Comparison of ENCODE assay signal across 8 cellular contexts in genomic region chr14:38208825-38209562, GRCh38. TPM values are rescaled to one million over a fixed set of nuclear protein-coding genes. Genes with fewer than 3 reads are reported as not detected.
DNase-seq lines count a peak whose midpoint lies in the region; ATAC-seq, FAIRE-seq and TF ChIP-seq lines count a peak whose summit lies in the region.

No MANE protein-coding gene starts in this region.

- H3K9me3 ChIP-seq in lower lobe of right lung = peaks cover 3% of the 10 kb centered on the region

- H3K27me3 ChIP-seq in lower lobe of right lung (ENCODE audit: low read depth) = peaks cover 43% of the 10 kb centered on the region

- intact Hi-C loops in lower lobe of right lung (cut with DNase I) = no loop called here

- peak; percentile 83 for DNase-seq in AG08396 (ENCODE audit: low spot score)
- peak; percentile 26 for DNase-seq in HuH-7 (ENCODE audit: low spot score)
- DNase-seq in dermis blood vessel endothelial cell = peak; percentile 68
- DNase-seq in lower lobe of right lung = peak; percentile 44
- DNase-seq in urothelium cell line (ENCODE audit: low spot score) = peak; percentile 34

- no peak for TF ChIP-seq CTCF in lower lobe of right lung (IDR thresholded peaks at IDR 0.05)

- FAIRE-seq in urothelium cell line (lab: Jason Lieb, UNC) = no peak

- H3K4me1 ChIP-seq in lower lobe of right lung = peaks cover 17% of the 10 kb centered on the region

- ATAC-seq in lower lobe of right lung (peak; percentile 54 to 75), HG02840 (IDR thresholded peaks at IDR 0.05; ENCODE audit: low FRiP score, unreplicated experiment) (no peak), GM19351 (IDR thresholded peaks at IDR 0.05; ENCODE audit: unreplicated experiment) (no peak), GM21390 (IDR thresholded peaks at IDR 0.05; ENCODE audit: unreplicated experiment) (no peak)

- H3K4me3 ChIP-seq in lower lobe of right lung = peak overlapping the region; percentile 52

- H3K27ac ChIP-seq in lower lobe of right lung = peak overlapping the region; percentile 60

- H3K36me3 ChIP-seq in lower lobe of right lung = no peaks in the 10 kb centered on the region

RNA-seq across cellular contexts. Expression of gene SSTR1, which starts 1.3 kb away (rescaled TPM):
- 0.17 and 0.33 TPM in 2 replicates for total RNA-seq in dermis blood vessel endothelial cell
- total RNA-seq in lower lobe of right lung = 8.7 TPM

RNA-seq across cellular contexts. Expression of gene CLEC14A, which starts 46.9 kb away (rescaled TPM):
- 303 and 344 TPM in 2 replicates for total RNA-seq in dermis blood vessel endothelial cell
- total RNA-seq in lower lobe of right lung = 57.0 TPM

Comparison
In these comparisons a context has a peak if more than half of its experiments do, and no peak if none do; other contexts are left out.
1. DNase-seq: peak in every context shown above with its lines; median percentile 83 in AG08396; 68 in dermis blood vessel endothelial cell; 44 in lower lobe of right lung; 34 in urothelium cell line; 26 in HuH-7.
2. ATAC-seq: peak in lower lobe of right lung (2 of 2); none in HG02840 (single experiment), GM19351 (single experiment) and GM21390 (single experiment).